ENCODE assay signal across 36 cellular contexts in genomic region chr11:120786206-120786735, GRCh38.
"Had no signal": no experiment of that assay in that cellular context is flagged by ENCODE, and none has a peak within 500 bp of the region (broad histone marks: within the 10 kb centered on the region; RNA-seq: fewer than 3 reads in every experiment).

No MANE protein-coding gene starts in this region.

- H3K4me3 ChIP-seq: cardiac muscle cell, PC-9 had no signal

- ATAC-seq: activated CD8-positive, alpha-beta memory T cell treated with anti-CD3 and anti-CD28 coated beads, Interleukin-2, amount 10 ng/mL, durations not matched to agents 7 days and 5 days; Right ventricle myocardium inferior had no signal

- H3K36me3 ChIP-seq: cardiac muscle cell had no signal

- DNase-seq: activated B cell treated with CpG ODN at 0.5 μM for 24 hours; activated CD4-positive, alpha-beta memory T cell treated with anti-CD3 and anti-CD28 coated beads, Interleukin-2, amount 10 ng/mL, durations not matched to agents 7 days and 5 days; activated CD4-positive, alpha-beta T cell treated with anti-CD3 and anti-CD28 coated beads for 4 hours; activated CD4-positive, CD25-positive, alpha-beta regulatory T cell treated with anti-CD3 and anti-CD28 coated beads, Interleukin-2, amount 50 U/mL, for 72 hours; activated CD8-positive, alpha-beta memory T cell treated with anti-CD3 and anti-CD28 coated beads for 24 hours; activated CD8-positive, alpha-beta memory T cell treated with anti-CD3 and anti-CD28 coated beads, Interleukin-2, amount 10 ng/mL, durations not matched to agents 7 days and 5 days; activated CD8-positive, alpha-beta memory T cell treated with anti-CD3 and anti-CD28 coated beads, Interleukin-2, amount 50 U/mL, for 48 hours; activated effector memory CD4-positive, alpha-beta T cell treated with Interleukin-2 at 50 U/mL for 16 hours; activated naive CD4-positive, alpha-beta T cell; activated naive CD4-positive, alpha-beta T cell treated with anti-CD3 and anti-CD28 coated beads, Interleukin-2, amount 50 U/mL, for 16 hours; activated naive CD8-positive, alpha-beta T cell treated with anti-CD3 and anti-CD28 coated beads for 36 hours; activated T-cell treated with anti-CD3 and anti-CD28 coated beads, Interleukin-2, amount 50 U/mL, for 48 hours; amniotic stem cell; aorta; MM.1S; MV-4-11; NCI-H1092; NCI-H146; NCI-H187; NCI-H2029 treated with DMSO at 0.1 percent for 48 hours; NCI-H2107; NCI-H2171; NCI-H510A; NCI-H526; NCI-H748 treated with DMSO at 0.1 percent for 48 hours; NK-92 treated with Interleukin-12 subunit alpha and Interleukin-12 subunit beta, amount 100 ng/mL, for 24 hours; PC-9; SW 1271; T-helper 1 cell; T-helper 2 cell; T-helper 9 cell had no signal

- H3K27ac ChIP-seq: cardiac muscle cell, KMS-11, PC-9, RWPE1, VCaP had no signal
